Comparison of ENCODE assay signal across 8 cellular contexts in genomic region chr7:158818325-158819213, GRCh38. TPM values are rescaled to one million over a fixed set of nuclear protein-coding genes. Genes with fewer than 3 reads are reported as not detected.
DNase-seq lines count a peak whose midpoint lies in the region; ATAC-seq and TF ChIP-seq lines count a peak whose summit lies in the region.

No MANE protein-coding gene starts in this region.

- peak overlapping the region; percentile 95 for H3K27ac Mint-ChIP-seq in activated T-helper 2 cell treated with anti-CD3 and anti-CD28 coated beads, Interferon-gamma antibody, Interleukin-2, Interleukin-4, amounts not matched to agents 10 μg/mL and 5 μg/mL and 100 μg/mL, durations not matched to agents 14 hours and 24 hours and 36 hours

- no peaks in the 10 kb centered on the region for H3K27me3 Mint-ChIP-seq in activated T-helper 2 cell treated with anti-CD3 and anti-CD28 coated beads, Interferon-gamma antibody, Interleukin-2, Interleukin-4, amounts not matched to agents 10 μg/mL and 5 μg/mL and 100 μg/mL, durations not matched to agents 14 hours and 24 hours and 36 hours (ENCODE audit: low read depth)

- peak; percentile 16 for TF ChIP-seq CTCF in AG09319 (IDR thresholded peaks at IDR 0.05; ENCODE audit: low read depth, low read length)
- no peak for TF ChIP-seq CTCF in neutrophil (IDR thresholded peaks at IDR 0.05)
- TF ChIP-seq CTCF in thoracic aorta (IDR thresholded peaks at IDR 0.05) = no peak

- no peaks in the 10 kb centered on the region for H3K9me3 Mint-ChIP-seq in activated T-helper 2 cell treated with anti-CD3 and anti-CD28 coated beads, Interferon-gamma antibody, Interleukin-2, Interleukin-4, amounts not matched to agents 10 μg/mL and 5 μg/mL and 100 μg/mL, durations not matched to agents 14 hours and 24 hours and 36 hours

- peaks cover 83% of the 10 kb centered on the region for H3K4me1 Mint-ChIP-seq in activated T-helper 2 cell treated with anti-CD3 and anti-CD28 coated beads, Interferon-gamma antibody, Interleukin-2, Interleukin-4, amounts not matched to agents 10 μg/mL and 5 μg/mL and 100 μg/mL, durations not matched to agents 14 hours and 24 hours and 36 hours (ENCODE audit: low read depth)

- DNase-seq in AG09319 (ENCODE audit: extremely low read depth, low read depth) (peak; percentile 89), fibroblast of the conjunctiva (ENCODE audit: low read depth) (peak; percentile 96), thoracic aorta (ENCODE audit: low spot score) (peak; percentile 80)
- peak; percentile 79 for DNase-seq in activated T-helper 2 cell treated with anti-CD3 and anti-CD28 coated beads, Interferon-gamma antibody, Interleukin-2, Interleukin-4, amounts not matched to agents 10 μg/mL and 5 μg/mL and 100 μg/mL, durations not matched to agents 14 hours and 24 hours and 36 hours (ENCODE audit: low spot score)

- intact Hi-C loops in activated T-helper 2 cell treated with anti-CD3 and anti-CD28 coated beads, Interferon-gamma antibody, Interleukin-2, Interleukin-4, amounts not matched to agents 10 μg/mL and 5 μg/mL and 100 μg/mL, durations not matched to agents 14 hours and 24 hours and 36 hours (cut with micrococcal nuclease) = loop anchor here (1.0 to 5.0 kb wide), 2 partner anchors 9 to 159 kb away; no protein-coding TSS in a partner anchor

- H3K36me3 ChIP-seq in neutrophil (no peaks in the 10 kb centered on the region), thoracic aorta (no peaks in the 10 kb centered on the region)

- peaks cover 24% of the 10 kb centered on the region for H3K36me3 Mint-ChIP-seq in activated T-helper 2 cell treated with anti-CD3 and anti-CD28 coated beads, Interferon-gamma antibody, Interleukin-2, Interleukin-4, amounts not matched to agents 10 μg/mL and 5 μg/mL and 100 μg/mL, durations not matched to agents 14 hours and 24 hours and 36 hours (ENCODE audit: low read depth)

- peak overlapping the region in 1 of 2 experiments; percentile 31 for H3K4me3 ChIP-seq in neutrophil (ENCODE audit: low read depth in 1 of 2, low read length in 1 of 2)
- H3K4me3 ChIP-seq in thoracic aorta = peak overlapping the region; percentile 61

- ATAC-seq in GM18907 (IDR thresholded peaks at IDR 0.05; ENCODE audit: unreplicated experiment) (peak; percentile 79), HG03103 (IDR thresholded peaks at IDR 0.05; ENCODE audit: low read depth, unreplicated experiment) (peak; percentile 87), thoracic aorta (ENCODE audit: insufficient number of reproducible peaks, low FRiP score, low read depth) (peak; percentile 79)

- H3K27ac ChIP-seq in neutrophil (peak overlapping the region; percentile 83), thoracic aorta (peak overlapping the region; percentile 81 to 91)

- peak overlapping the region; percentile 70 for H3K4me3 Mint-ChIP-seq in activated T-helper 2 cell treated with anti-CD3 and anti-CD28 coated beads, Interferon-gamma antibody, Interleukin-2, Interleukin-4, amounts not matched to agents 10 μg/mL and 5 μg/mL and 100 μg/mL, durations not matched to agents 14 hours and 24 hours and 36 hours (ENCODE audit: low read depth)

- no peaks in the 10 kb centered on the region for H3K27me3 ChIP-seq in neutrophil
- H3K27me3 ChIP-seq in thoracic aorta (replicated peaks; ENCODE audit: insufficient read depth) = no peaks in the 10 kb centered on the region

- H3K4me1 ChIP-seq in neutrophil (ENCODE audit: control insufficient read depth in 1 of 2, insufficient read depth in 1 of 2, low read depth in 1 of 2, low read length in 1 of 2) (peaks cover 28 to 41% of the 10 kb centered on the region in 2 experiments), thoracic aorta (ENCODE audit: control insufficient read depth in 1 of 2, low read depth in 2 of 2) (peaks cover 64 to 80% of the 10 kb centered on the region in 2 donors)

- H3K9me3 ChIP-seq in neutrophil = no peaks in the 10 kb centered on the region
- no peaks in the 10 kb centered on the region for H3K9me3 ChIP-seq in thoracic aorta

TF ChIP-seq in PFSK-1, 5 proteins besides CTCF, POLR2A, EP300 and RAD21:
- no peak for TF ChIP-seq TAF1 (IDR thresholded peaks at IDR 0.05; ENCODE audit: borderline replicate concordance, insufficient read depth, low read length)
- peak; percentile 91 for TF ChIP-seq FOXP2 (optimal IDR thresholded peaks at IDR 0.05; ENCODE audit: borderline replicate concordance, extremely low read depth, extremely low read length, insufficient read depth)
- TF ChIP-seq SIN3A (IDR thresholded peaks at IDR 0.05; ENCODE audit: borderline replicate concordance, insufficient read depth, low read length) = 0 out of 2 replicates have a peak, but pooled peaks have one; percentile 87
- TF ChIP-seq POLR2AphosphoS5 (IDR thresholded peaks at IDR 0.05; ENCODE audit: low read depth, low read length) = 0 out of 2 replicates have a peak, but pooled peaks have one; percentile 28
- TF ChIP-seq REST (IDR thresholded peaks at IDR 0.05; ENCODE audit: insufficient read depth in 1 of 2, low read depth in 2 of 2, low read length in 2 of 2) = 0 out of 4 replicates have a peak, but pooled peaks of 1 of the 2 experiments have one; percentile 8

RNA-seq across cellular contexts. Expression of gene ESYT2, which starts 10.7 kb away (rescaled TPM):
- polyA plus RNA-seq in PFSK-1 (2012; ENCODE audit: insufficient read length, low read depth) = 32.2 TPM
- 62.4 and 64.2 TPM in 2 replicates for total RNA-seq in activated T-helper 2 cell treated with anti-CD3 and anti-CD28 coated beads, Interferon-gamma antibody, Interleukin-2, Interleukin-4, amounts not matched to agents 10 μg/mL and 5 μg/mL and 100 μg/mL, durations not matched to agents 14 hours and 24 hours and 36 hours
- 100 to 1,000 TPM; 196 to 218 TPM for total RNA-seq in thoracic aorta

RNA-seq across cellular contexts. Expression of gene DYNC2I1, which starts 37.8 kb away (rescaled TPM):
- polyA plus RNA-seq in PFSK-1 (2012; ENCODE audit: insufficient read length, low read depth) = 15.2 TPM
- 13.6 and 14.9 TPM in 2 replicates for total RNA-seq in activated T-helper 2 cell treated with anti-CD3 and anti-CD28 coated beads, Interferon-gamma antibody, Interleukin-2, Interleukin-4, amounts not matched to agents 10 μg/mL and 5 μg/mL and 100 μg/mL, durations not matched to agents 14 hours and 24 hours and 36 hours
- total RNA-seq in thoracic aorta = 10 to 100 TPM; 17.1 to 34.0 TPM
